Comparison of ENCODE assay signal across 1 cellular context in the genomic region with DNA sequence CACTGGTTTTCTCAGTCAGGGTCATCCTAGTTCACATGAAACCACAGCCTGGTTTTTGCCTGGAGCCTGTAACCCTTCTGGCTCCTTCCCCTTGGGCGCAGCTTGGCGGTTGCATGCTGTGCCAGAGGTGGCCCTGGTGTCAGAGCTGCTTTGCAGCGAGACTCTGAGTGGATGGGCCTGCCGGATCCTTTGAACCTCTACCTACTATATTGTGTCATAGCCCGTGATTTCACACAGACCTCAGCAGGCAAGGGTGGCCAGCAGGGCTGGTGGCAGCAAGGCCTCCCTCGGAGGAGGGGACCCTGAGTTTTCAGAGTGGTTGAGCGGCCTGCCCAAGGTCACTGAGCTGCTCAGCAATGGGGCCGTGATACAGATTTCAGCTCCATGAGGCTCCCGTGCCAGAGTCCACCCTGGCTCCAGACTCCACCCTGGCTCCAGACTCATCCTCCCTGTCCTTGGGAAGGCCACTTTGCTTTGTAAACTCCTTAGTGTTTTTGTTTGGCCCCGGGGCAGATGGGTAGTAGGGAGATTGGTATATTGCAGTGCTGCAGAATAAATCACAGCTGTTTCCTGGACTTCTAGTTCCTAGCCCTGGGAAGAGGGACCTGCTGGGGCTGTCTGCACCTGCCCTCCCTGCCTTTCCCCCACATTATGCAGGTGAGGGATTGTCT.
TF ChIP-seq lines count a peak whose summit lies in the region.

No MANE protein-coding gene starts in this region.

TF ChIP-seq in HepG2, 621 proteins besides CTCF, POLR2A, EP300 and RAD21 (continued from another document):
- TF ChIP-seq, protein P1, sequence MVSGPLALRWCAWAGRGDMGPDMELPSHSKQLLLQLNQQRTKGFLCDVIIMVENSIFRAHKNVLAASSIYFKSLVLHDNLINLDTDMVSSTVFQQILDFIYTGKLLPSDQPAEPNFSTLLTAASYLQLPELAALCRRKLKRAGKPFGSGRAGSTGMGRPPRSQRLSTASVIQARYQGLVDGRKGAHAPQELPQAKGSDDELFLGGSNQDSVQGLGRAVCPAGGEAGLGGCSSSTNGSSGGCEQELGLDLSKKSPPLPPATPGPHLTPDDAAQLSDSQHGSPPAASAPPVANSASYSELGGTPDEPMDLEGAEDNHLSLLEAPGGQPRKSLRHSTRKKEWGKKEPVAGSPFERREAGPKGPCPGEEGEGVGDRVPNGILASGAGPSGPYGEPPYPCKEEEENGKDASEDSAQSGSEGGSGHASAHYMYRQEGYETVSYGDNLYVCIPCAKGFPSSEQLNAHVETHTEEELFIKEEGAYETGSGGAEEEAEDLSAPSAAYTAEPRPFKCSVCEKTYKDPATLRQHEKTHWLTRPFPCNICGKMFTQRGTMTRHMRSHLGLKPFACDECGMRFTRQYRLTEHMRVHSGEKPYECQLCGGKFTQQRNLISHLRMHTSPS (CRISPR knock-in tag; IDR thresholded peaks at IDR 0.05; ENCODE audit: low read depth): 0 out of 2 replicates have a peak, but pooled peaks have one; percentile 33
- peak; percentile 76; the same call in 1 of the 2 replicates for TF ChIP-seq ZBTB21 (CRISPR knock-in tag; IDR thresholded peaks at IDR 0.05)
- no peak for TF ChIP-seq ZNF577 (CRISPR knock-in tag; IDR thresholded peaks at IDR 0.05; ENCODE audit: borderline replicate concordance, low read depth)
- 0 out of 2 replicates have a peak, but pooled peaks have one; percentile 8 for TF ChIP-seq MEF2D (CRISPR knock-in tag; IDR thresholded peaks at IDR 0.05)
- TF ChIP-seq ZMYM4 (CRISPR knock-in tag; IDR thresholded peaks at IDR 0.05): peak; percentile 56; the same call in 1 of the 2 replicates
- TF ChIP-seq IRF2 (CRISPR knock-in tag; IDR thresholded peaks at IDR 0.05): no peak
- TF ChIP-seq, protein P2, sequence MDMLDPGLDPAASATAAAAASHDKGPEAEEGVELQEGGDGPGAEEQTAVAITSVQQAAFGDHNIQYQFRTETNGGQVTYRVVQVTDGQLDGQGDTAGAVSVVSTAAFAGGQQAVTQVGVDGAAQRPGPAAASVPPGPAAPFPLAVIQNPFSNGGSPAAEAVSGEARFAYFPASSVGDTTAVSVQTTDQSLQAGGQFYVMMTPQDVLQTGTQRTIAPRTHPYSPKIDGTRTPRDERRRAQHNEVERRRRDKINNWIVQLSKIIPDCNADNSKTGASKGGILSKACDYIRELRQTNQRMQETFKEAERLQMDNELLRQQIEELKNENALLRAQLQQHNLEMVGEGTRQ (IDR thresholded peaks at IDR 0.05; ENCODE audit: low read depth, low read length): no peak
- TF ChIP-seq, protein P2 (CRISPR knock-in tag; IDR thresholded peaks at IDR 0.05; ENCODE audit: borderline replicate concordance): no peak
- TF ChIP-seq PHF20 (CRISPR knock-in tag; IDR thresholded peaks at IDR 0.05): no peak
- TF ChIP-seq ZSCAN30 (CRISPR knock-in tag; IDR thresholded peaks at IDR 0.05): no peak
- no peak for TF ChIP-seq SATB2 (CRISPR knock-in tag; IDR thresholded peaks at IDR 0.05)
- no peak for TF ChIP-seq KDM1A (CRISPR knock-in tag; IDR thresholded peaks at IDR 0.05)
- TF ChIP-seq, protein P3, sequence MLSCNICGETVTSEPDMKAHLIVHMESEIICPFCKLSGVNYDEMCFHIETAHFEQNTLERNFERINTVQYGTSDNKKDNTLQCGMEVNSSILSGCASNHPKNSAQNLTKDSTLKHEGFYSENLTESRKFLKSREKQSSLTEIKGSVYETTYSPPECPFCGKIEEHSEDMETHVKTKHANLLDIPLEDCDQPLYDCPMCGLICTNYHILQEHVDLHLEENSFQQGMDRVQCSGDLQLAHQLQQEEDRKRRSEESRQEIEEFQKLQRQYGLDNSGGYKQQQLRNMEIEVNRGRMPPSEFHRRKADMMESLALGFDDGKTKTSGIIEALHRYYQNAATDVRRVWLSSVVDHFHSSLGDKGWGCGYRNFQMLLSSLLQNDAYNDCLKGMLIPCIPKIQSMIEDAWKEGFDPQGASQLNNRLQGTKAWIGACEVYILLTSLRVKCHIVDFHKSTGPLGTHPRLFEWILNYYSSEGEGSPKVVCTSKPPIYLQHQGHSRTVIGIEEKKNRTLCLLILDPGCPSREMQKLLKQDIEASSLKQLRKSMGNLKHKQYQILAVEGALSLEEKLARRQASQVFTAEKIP (CRISPR knock-in tag; IDR thresholded peaks at IDR 0.05; ENCODE audit: borderline replicate concordance): no peak
- peak; percentile 23; the same call in 1 of the 2 replicates for TF ChIP-seq HNF4G (IDR thresholded peaks at IDR 0.05; ENCODE audit: borderline replicate concordance, low read depth, low read length)
- no peak for TF ChIP-seq HNF4G (CRISPR knock-in tag; IDR thresholded peaks at IDR 0.05; ENCODE audit: borderline replicate concordance, low read depth)
- no peak for TF ChIP-seq SNRNP70 (IDR thresholded peaks at IDR 0.05; ENCODE audit: low read depth, low read length)
- TF ChIP-seq CEBPB (IDR thresholded peaks at IDR 0.05; ENCODE audit: borderline replicate concordance, low read depth, low read length): peak; percentile 76
- no peak for TF ChIP-seq ZBTB8A (CRISPR knock-in tag; IDR thresholded peaks at IDR 0.05; ENCODE audit: borderline replicate concordance, low read depth)
- peak; percentile 51; the same call in 1 of the 2 replicates for TF ChIP-seq ZFX (CRISPR knock-in tag; IDR thresholded peaks at IDR 0.05; ENCODE audit: low read depth)
- TF ChIP-seq, protein P4, sequence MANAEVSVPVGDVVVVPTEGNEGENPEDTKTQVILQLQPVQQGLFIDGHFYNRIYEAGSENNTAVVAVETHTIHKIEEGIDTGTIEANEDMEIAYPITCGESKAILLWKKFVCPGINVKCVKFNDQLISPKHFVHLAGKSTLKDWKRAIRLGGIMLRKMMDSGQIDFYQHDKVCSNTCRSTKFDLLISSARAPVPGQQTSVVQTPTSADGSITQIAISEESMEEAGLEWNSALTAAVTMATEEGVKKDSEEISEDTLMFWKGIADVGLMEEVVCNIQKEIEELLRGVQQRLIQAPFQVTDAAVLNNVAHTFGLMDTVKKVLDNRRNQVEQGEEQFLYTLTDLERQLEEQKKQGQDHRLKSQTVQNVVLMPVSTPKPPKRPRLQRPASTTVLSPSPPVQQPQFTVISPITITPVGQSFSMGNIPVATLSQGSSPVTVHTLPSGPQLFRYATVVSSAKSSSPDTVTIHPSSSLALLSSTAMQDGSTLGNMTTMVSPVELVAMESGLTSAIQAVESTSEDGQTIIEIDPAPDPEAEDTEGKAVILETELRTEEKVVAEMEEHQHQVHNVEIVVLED (CRISPR knock-in tag; IDR thresholded peaks at IDR 0.05; ENCODE audit: borderline replicate concordance): no peak
- TF ChIP-seq, protein P5, sequence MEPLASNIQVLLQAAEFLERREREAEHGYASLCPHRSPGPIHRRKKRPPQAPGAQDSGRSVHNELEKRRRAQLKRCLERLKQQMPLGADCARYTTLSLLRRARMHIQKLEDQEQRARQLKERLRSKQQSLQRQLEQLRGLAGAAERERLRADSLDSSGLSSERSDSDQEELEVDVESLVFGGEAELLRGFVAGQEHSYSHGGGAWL (CRISPR knock-in tag; IDR thresholded peaks at IDR 0.05): no peak
